Comparison of ENCODE assay signal across 1 cellular context in the genomic region with DNA sequence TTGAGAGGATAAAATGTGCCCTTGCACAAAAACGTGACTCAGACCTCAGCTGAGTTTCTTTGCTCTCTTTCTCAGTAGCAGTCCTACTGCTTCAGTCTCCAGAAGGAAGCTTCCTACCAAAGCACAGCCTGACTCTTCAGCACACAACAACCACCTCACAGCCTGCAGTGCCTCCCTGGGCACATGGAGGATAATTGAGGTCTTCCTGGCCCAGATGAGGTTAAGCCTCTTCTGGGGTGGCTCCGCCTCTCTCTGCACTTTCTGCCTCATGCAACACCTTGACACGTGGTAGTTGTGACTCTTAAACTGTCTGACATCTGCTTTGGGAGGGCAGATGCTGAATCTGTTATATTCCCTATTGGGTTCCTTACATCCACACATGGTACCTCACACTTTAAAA.
TF ChIP-seq lines count a peak whose summit lies in the region.

No MANE protein-coding gene starts in this region.

TF ChIP-seq in K562, 482 proteins besides CTCF, POLR2A, EP300 and RAD21:
- TF ChIP-seq CEBPG (CRISPR knock-in tag; IDR thresholded peaks at IDR 0.05) (0 out of 2 replicates have a peak, but pooled peaks have one; percentile 16), CEBPG (tag; conservative IDR thresholded peaks at IDR 0.05 in 1 of 2, IDR thresholded peaks at IDR 0.05 in 1 of 2) (no peak), NCOA1 (IDR thresholded peaks at IDR 0.05; ENCODE audit: low read depth) (no peak)
